Comparison of ENCODE assay signal across 8 cellular contexts in the genomic region with DNA sequence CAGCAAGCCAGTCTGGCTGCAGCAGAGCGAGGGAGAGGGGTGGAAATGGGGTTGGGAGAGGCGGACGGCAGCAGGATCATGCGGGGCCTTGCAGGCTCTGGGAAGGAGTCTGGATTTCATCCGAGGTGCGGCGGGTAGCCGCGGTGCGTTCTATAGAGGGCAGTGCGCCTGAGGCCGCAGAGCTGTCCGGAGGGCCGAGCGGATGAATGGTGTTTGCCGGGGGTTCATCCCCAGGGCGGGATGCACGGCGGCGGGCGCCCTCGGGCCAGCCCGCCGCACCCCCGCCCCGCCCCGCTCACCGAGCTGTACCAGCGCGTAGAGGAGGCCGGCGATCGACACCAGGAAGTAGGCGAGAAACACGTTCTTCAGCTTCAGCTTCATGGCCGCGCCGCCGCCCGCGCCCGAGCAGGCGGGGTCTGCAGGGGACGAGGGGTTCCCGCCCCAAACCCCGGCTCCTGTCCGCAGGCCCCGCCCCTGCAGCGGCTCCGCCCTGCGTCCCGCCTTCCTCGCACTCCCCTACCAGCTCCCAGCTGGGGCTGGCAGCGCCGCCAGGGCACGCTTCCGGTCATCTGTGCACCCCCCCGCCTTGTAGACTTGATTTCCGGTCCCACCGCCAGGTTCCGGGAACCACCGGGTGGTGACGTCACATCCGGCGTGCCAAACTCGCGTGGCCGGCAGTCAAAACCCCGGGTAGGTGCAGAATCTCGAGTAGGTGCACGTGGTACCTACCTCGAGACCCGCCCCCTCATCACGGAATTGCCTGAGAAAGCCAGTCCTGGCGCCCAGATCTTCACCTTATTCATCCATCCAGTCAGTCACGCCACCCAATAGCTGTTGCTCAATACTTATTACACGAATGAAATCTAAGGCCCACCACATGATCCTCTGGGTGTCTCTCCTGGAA. TPM values are rescaled to one million over a fixed set of nuclear protein-coding genes. Genes with fewer than 3 reads are reported as not detected.
DNase-seq lines count a peak whose midpoint lies in the region; ATAC-seq and TF ChIP-seq lines count a peak whose summit lies in the region.

TSS of gene B3GAT3 (minus strand) at position 420 of the 904 bp plus-strand sequence. CDS start at position 381, 39 bp downstream.

- peak within 1 kb of the TSS; percentile 75 for H3K4me2 ChIP-seq in PC-9

- TF ChIP-seq CTCF in PC-9 (conservative IDR thresholded peaks at IDR 0.05): no peak

- H3K9me3 ChIP-seq in PC-9 (ENCODE audit: insufficient read depth, low read depth) (no peaks in the 10 kb centered on the region), mucosa of rectum (ENCODE audit: control insufficient read depth in 2 of 2, low read length in 2 of 2) (no peaks in the 10 kb centered on the region)

- peak; percentile 74 for TF ChIP-seq POLR2A in erythroblast (IDR thresholded peaks at IDR 0.05; ENCODE audit: low read length)

- no peaks in the 10 kb centered on the region for H3K9me2 ChIP-seq in PC-9 (ENCODE audit: insufficient read depth)

- H3K4me1 ChIP-seq in PC-9 (replicated peaks; ENCODE audit: insufficient read depth) (peaks cover 20% of the 10 kb centered on the region), mucosa of rectum (ENCODE audit: control insufficient read depth in 2 of 2, insufficient read depth in 2 of 2, low read length in 2 of 2) (peaks cover 13 to 18% of the 10 kb centered on the region in 2 donors)

- CTCF ChIA-PET in PC-9 (lab: Charles Lee): interaction anchor here (0.6 to 1.0 kb wide), 3 partner anchors 30 to 165 kb away, joined by 3 to 6 read pairs (median 5); partner anchors contain the start of gene TUT1

- peaks cover 18% of the 10 kb centered on the region for H3K79me2 ChIP-seq in PC-9 (ENCODE audit: low read depth)

- peak within 1 kb of the TSS; percentile 67 for H3K4me3 ChIP-seq in Jurkat, Clone E6-1 (ENCODE audit: low read length)
- H3K4me3 ChIP-seq in PC-9: peak within 1 kb of the TSS; percentile 79
- peak within 1 kb of the TSS; percentile 80 to 92 for H3K4me3 ChIP-seq in mucosa of rectum (ENCODE audit: low read length in 2 of 2)

- POLR2A ChIA-PET in PC-9 (lab: Charles Lee; ENCODE audit: unreplicated experiment): interaction anchor here (0.6 to 1.6 kb wide), 13 partner anchors 9 to 1059 kb away, joined by 3 to 15 read pairs (median 4); partner anchors contain the start of genes C11orf98, CSKMT, EML3 and HNRNPUL2

- peak; percentile 94 for ATAC-seq in GM21619 (IDR thresholded peaks at IDR 0.05; ENCODE audit: unreplicated experiment)

- DNase-seq in DMS153 (lab: John Stamatoyannopoulos, UW): peak; percentile 99
- DNase-seq in Jurkat, Clone E6-1 (ENCODE audit: low read depth, low spot score): peak; percentile 92
- peak; percentile 97 to 100 for DNase-seq in PC-9
- peak; percentile 96 for DNase-seq in activated T-cell treated with anti-CD3 and anti-CD28 coated beads, Interleukin-2, amount 50 U/mL, for 1 hour
- DNase-seq in erythroblast (lab: John Stamatoyannopoulos, UW): peak; percentile 95 to 98
- peak; percentile 99 for DNase-seq in stimulated activated CD8-positive, alpha-beta memory T cell treated with anti-CD3 and anti-CD28 coated beads, Interleukin-4, amount 100 ng/mL, for 48 hours

- H3K27ac ChIP-seq in PC-9 (peak within 1 kb of the TSS; percentile 86), mucosa of rectum (ENCODE audit: low read depth in 2 of 2, low read length in 2 of 2) (peak within 1 kb of the TSS; percentile 88 to 93)

- H3K27me3 ChIP-seq in PC-9 (ENCODE audit: insufficient read depth, low read depth): no peaks in the 10 kb centered on the region
- no peaks in the 10 kb centered on the region for H3K27me3 ChIP-seq in mucosa of rectum (ENCODE audit: control insufficient read depth in 2 of 2, insufficient read depth in 2 of 2, low read length in 2 of 2)

- H2AFZ ChIP-seq in PC-9: peak within 1 kb of the TSS; percentile 88

- no TSS peak for BruUV-seq in PC-9 (replicated peaks; lab: Mats Ljungman, UMichigan)

- no peaks in the 10 kb centered on the region for H4K20me1 ChIP-seq in PC-9 (ENCODE audit: insufficient read depth)

- H3K9ac ChIP-seq in mucosa of rectum (ENCODE audit: low read depth in 1 of 2, low read length in 2 of 2): peak within 1 kb of the TSS; percentile 80 to 90

- intact Hi-C loops in PC-9 (cut with micrococcal nuclease; ENCODE audit: unreplicated experiment): loop anchor here (1.0 to 5.0 kb wide), 3 partner anchors 24 to 45 kb away; partner anchors contain the start of genes C11orf98, CSKMT, GANAB and TUT1

- peaks cover 51% of the 10 kb centered on the region for H3F3A ChIP-seq in PC-9 (ENCODE audit: insufficient read depth, low read depth)

- H3K36me3 ChIP-seq in PC-9 (ENCODE audit: low read depth) (peaks cover 13% of the 10 kb centered on the region; the same call in 1 of the 2 replicates), mucosa of rectum (ENCODE audit: control insufficient read depth in 2 of 2, insufficient read depth in 2 of 2, low read length in 2 of 2) (peaks cover 16 to 21% of the 10 kb centered on the region in 2 donors)

RNA-seq across cellular contexts. Expression of gene B3GAT3, which starts in this region (rescaled TPM):
- 58.8 TPM for polyA plus RNA-seq in Jurkat, Clone E6-1 (2012; ENCODE audit: insufficient read depth, insufficient read length)
- 38.9 and 60.5 TPM in 2 replicates for total RNA-seq in PC-9 (2021)

Comparison
In these comparisons a context has a peak if more than half of its experiments do, and no peak if none do; other contexts are left out.
1. Peak in every context shown above with its lines: DNase-seq, ATAC-seq, H3K4me3 ChIP-seq and H3K27ac ChIP-seq.